Comparison of ENCODE assay signal across 3 cellular contexts in the genomic region with DNA sequence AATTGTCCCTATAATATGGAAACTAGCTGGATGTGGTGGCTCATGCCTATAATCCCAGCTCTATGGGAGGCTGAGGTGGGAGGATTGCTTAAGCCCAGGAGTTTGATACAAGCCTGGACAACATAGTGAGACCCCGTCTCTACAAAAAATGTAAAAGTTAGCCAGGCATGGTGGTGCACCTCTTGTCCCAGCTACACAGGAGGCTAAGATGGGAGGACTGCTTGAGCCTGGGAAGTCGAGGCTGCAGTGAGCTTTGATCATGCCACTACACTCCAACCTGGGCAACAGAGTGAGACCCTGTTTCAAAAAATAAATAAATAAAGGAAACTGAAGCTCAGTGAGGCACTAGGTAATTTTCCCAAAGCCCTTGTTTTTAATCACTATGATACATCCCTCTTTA.
"Had no signal": no experiment of that assay in that cellular context is flagged by ENCODE, and none has a peak within 500 bp of the region (broad histone marks: within the 10 kb centered on the region; RNA-seq: fewer than 3 reads in every experiment).

No MANE protein-coding gene starts in this region.

- H3K4me3 ChIP-seq: GM12878 had no signal

- ATAC-seq: GM12878 had no signal

- DNase-seq: GDM1, GF-D8 had no signal
